ENCODE assay signal across 8 cellular contexts in the genomic region with DNA sequence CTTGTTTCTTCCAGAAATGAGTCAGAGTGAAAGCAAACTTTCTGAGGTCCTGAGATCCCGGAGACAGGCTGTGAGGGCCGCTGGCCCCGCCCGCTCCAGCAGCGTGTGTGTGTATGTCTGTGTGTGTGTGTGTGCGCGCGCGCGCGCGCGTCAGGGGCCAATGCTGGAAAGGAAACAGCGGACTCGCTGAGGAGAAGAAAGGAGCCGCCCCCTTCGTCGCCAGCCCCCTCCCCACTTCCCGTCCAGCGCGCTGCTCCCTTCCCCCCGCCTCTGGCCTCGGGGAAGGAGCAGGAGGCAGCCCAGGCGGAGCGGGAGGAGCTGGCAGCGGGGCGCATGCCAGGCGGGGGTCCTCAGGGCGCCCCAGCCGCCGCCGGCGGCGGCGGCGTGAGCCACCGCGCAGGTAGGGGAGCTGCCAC. TPM values are rescaled to one million over a fixed set of nuclear protein-coding genes. Genes with fewer than 3 reads are reported as not detected.
A peak's percentile ranks its signal among the peaks of the same experiment; 100 is the strongest.
DNase-seq lines count a peak whose midpoint lies in the region; ATAC-seq and TF ChIP-seq lines count a peak whose summit lies in the region.

A gene (plus strand): TSS at position 256 of the 416 bp plus-strand sequence. CDS start 78 bp downstream, at position 334.

- H3K4me1 Mint-ChIP-seq in endodermal cell = peaks cover 12% of the 10 kb centered on the region

- peak within 1 kb of the TSS; percentile 62 to 99 for H3K18ac ChIP-seq in mesenchymal stem cell (ENCODE audit: low read depth in 1 of 2, low read length in 2 of 2)

- H2AFZ ChIP-seq in ACC112 (ENCODE audit: low read length, unreplicated experiment) (peak within 1 kb of the TSS; percentile 99), mesenchymal stem cell (ENCODE audit: low read depth, low read length) (peak within 1 kb of the TSS; percentile 76)

- H3K27ac ChIP-seq in ACC112 (ENCODE audit: low read depth, low read length) (no peak within 1 kb of the TSS), endodermal cell (ENCODE audit: low read depth, low read length) (no peak within 1 kb of the TSS), mesenchymal stem cell (ENCODE audit: low read length, poor library complexity, severe bottlenecking) (peak within 1 kb of the TSS; percentile 51)

- H3K9me3 Mint-ChIP-seq in endodermal cell = no peaks in the 10 kb centered on the region

- H3K9ac ChIP-seq in endodermal cell (ENCODE audit: extremely low read depth, low read length, poor library complexity, severe bottlenecking) (peak within 1 kb of the TSS; percentile 64), mesenchymal stem cell (ENCODE audit: low read length) (peak within 1 kb of the TSS; percentile 78)

- H3K9me3 ChIP-seq in endodermal cell (ENCODE audit: control insufficient read depth, low read length) (no peaks in the 10 kb centered on the region), mesenchymal stem cell (ENCODE audit: control insufficient read depth, low read length) (no peaks in the 10 kb centered on the region)

- peak within 1 kb of the TSS; percentile 40 for H2BK5ac ChIP-seq in mesenchymal stem cell (ENCODE audit: low read depth, low read length, poor library complexity, severe bottlenecking)

- peaks cover 13% of the 10 kb centered on the region for H3K4me1 ChIP-seq in ACC112 (ENCODE audit: control insufficient read depth, insufficient read depth, low read length, unreplicated experiment)
- H3K4me1 ChIP-seq in endodermal cell (ENCODE audit: control insufficient read depth, insufficient read depth, low read length) = peaks cover 5% of the 10 kb centered on the region
- H3K4me1 ChIP-seq in mesenchymal stem cell (ENCODE audit: control insufficient read depth, insufficient read depth, low read depth, low read length) = peaks cover 7% of the 10 kb centered on the region

- H3K36me3 ChIP-seq in ACC112 (ENCODE audit: insufficient read depth, low read length) (no peaks in the 10 kb centered on the region), endodermal cell (ENCODE audit: control insufficient read depth, insufficient read depth, low read length) (no peaks in the 10 kb centered on the region), mesenchymal stem cell (ENCODE audit: control insufficient read depth in 1 of 2, insufficient read depth in 2 of 2, low read depth in 1 of 2, low read length in 2 of 2) (no peaks in the 10 kb centered on the region)

- H4K91ac ChIP-seq in mesenchymal stem cell (ENCODE audit: low read length) = peak within 1 kb of the TSS; percentile 71

- peaks cover 38% of the 10 kb centered on the region for H3K27me3 Mint-ChIP-seq in endodermal cell (ENCODE audit: insufficient read depth)

- no peak for TF ChIP-seq CTCF in endodermal cell (conservative IDR thresholded peaks at IDR 0.05)

- peak within 1 kb of the TSS; percentile 65 to 98 for H3K23ac ChIP-seq in mesenchymal stem cell (ENCODE audit: low read length in 2 of 2)

- H2BK12ac ChIP-seq in mesenchymal stem cell (ENCODE audit: low read length in 2 of 2) = peak within 1 kb of the TSS; percentile 51 to 97

- peak within 1 kb of the TSS; percentile 87 for H3K4me2 ChIP-seq in mesenchymal stem cell (ENCODE audit: low read length, poor library complexity, severe bottlenecking)

- H3K4me3 ChIP-seq in ACC112 (ENCODE audit: low read depth, low read length) (peak within 1 kb of the TSS; percentile 95), endodermal cell (ENCODE audit: low read length) (peak within 1 kb of the TSS; percentile 86), mesenchymal stem cell (ENCODE audit: insufficient read depth in 1 of 2, low read depth in 1 of 2, low read length in 2 of 2) (peak within 1 kb of the TSS; percentile 74 to 90)

- DNase-seq in NCI-H774 (lab: John Stamatoyannopoulos, UW) = peak; percentile 86
- DNase-seq in activated CD8-positive, alpha-beta memory T cell treated with anti-CD3 and anti-CD28 coated beads, Interleukin-2, amount 50 U/mL, for 4 hours = peak; percentile 54
- DNase-seq in endodermal cell = peak; percentile 96
- peak; percentile 96 for DNase-seq in mesenchymal stem cell
- DNase-seq in stimulated activated CD8-positive, alpha-beta memory T cell treated with anti-CD3 and anti-CD28 coated beads, Interleukin-12 subunit alpha, Interleukin-12 subunit beta, amount 100 ng/mL, for 1 hour (ENCODE audit: low read depth) = peak; percentile 34

- peak within 1 kb of the TSS; percentile 55 for H2BK120ac ChIP-seq in mesenchymal stem cell (ENCODE audit: low read depth, low read length)

- peak; percentile 57 for ATAC-seq in GM19035 (IDR thresholded peaks at IDR 0.05; ENCODE audit: unreplicated experiment)
- peak; percentile 59 for ATAC-seq in HG03520 (IDR thresholded peaks at IDR 0.05; ENCODE audit: unreplicated experiment)

- H3K36me3 Mint-ChIP-seq in endodermal cell (ENCODE audit: low read depth) = no peaks in the 10 kb centered on the region

- 0% methylated on average over 35 of the region's 38 CpGs; no CpG with 5 or more reads in 1 of the 2 experiments for WGBS in endodermal cell (ENCODE audit: insufficient coverage in 1 of 2, insufficient read length in 1 of 2), 2 experiments
- 0% methylated on average over 20 of the region's 38 CpGs for WGBS in mesenchymal stem cell

- peaks cover 2% of the 10 kb centered on the region for H3K79me1 ChIP-seq in mesenchymal stem cell (replicated peaks; ENCODE audit: low read length, poor library complexity, severe bottlenecking)

- H2BK15ac ChIP-seq in mesenchymal stem cell (ENCODE audit: low read depth, poor library complexity, severe bottlenecking) = peak within 1 kb of the TSS; percentile 95

- peak within 1 kb of the TSS; percentile 57 for H2AK5ac ChIP-seq in mesenchymal stem cell (ENCODE audit: low read length, severe bottlenecking)

- no peak within 1 kb of the TSS for H3K27ac Mint-ChIP-seq in endodermal cell

- H3K79me2 ChIP-seq in ACC112 (ENCODE audit: control insufficient read depth, insufficient read depth, low read length, unreplicated experiment) = no peaks in the 10 kb centered on the region

- H4K8ac ChIP-seq in mesenchymal stem cell (ENCODE audit: low read length) = peak within 1 kb of the TSS; percentile 94

- peak within 1 kb of the TSS; percentile 59 to 91 for H3K14ac ChIP-seq in mesenchymal stem cell (ENCODE audit: low read length in 2 of 2)

- H3K27me3 ChIP-seq in ACC112 (ENCODE audit: insufficient read depth, low read length) (peaks cover 19% of the 10 kb centered on the region), endodermal cell (ENCODE audit: control insufficient read depth, insufficient read depth, low read length, poor library complexity, severe bottlenecking) (peaks cover 20% of the 10 kb centered on the region), mesenchymal stem cell (ENCODE audit: control insufficient read depth in 1 of 2, insufficient read depth in 1 of 2, low read length in 2 of 2) (peaks cover 0 to 13% of the 10 kb centered on the region in 2 experiments)

- peak within 1 kb of the TSS; percentile 65 for H3K4me3 Mint-ChIP-seq in endodermal cell

- peak within 1 kb of the TSS; percentile 55 to 94 for H3K4ac ChIP-seq in mesenchymal stem cell (ENCODE audit: low read depth in 1 of 2, low read length in 2 of 2)

RNA-seq across cellular contexts. Expression of the gene that starts here (rescaled TPM):
- total RNA-seq in endodermal cell = 1 to 10 TPM; 8.0 to 9.4 TPM
- 2.3 TPM for polyA plus RNA-seq in endodermal cell (2013, experiment 1 of 2)
- 2.2 TPM for polyA plus RNA-seq in endodermal cell (2013, experiment 2 of 2)
- 5.1 TPM for polyA plus RNA-seq in mesenchymal stem cell (2013, experiment 1 of 2)
- polyA plus RNA-seq in mesenchymal stem cell (2013, experiment 2 of 2) = 4.9 TPM

Comparison
In these comparisons a context has a peak if more than half of its experiments do, and no peak if none do; other contexts are left out.
1. DNase-seq: peak in every context shown above with its lines; median percentile 96 in endodermal cell; 96 in mesenchymal stem cell; 86 in NCI-H774; 54 in activated CD8-positive, alpha-beta memory T cell treated with anti-CD3 and anti-CD28 coated beads, Interleukin-2, amount 50 U/mL, for 4 hours; 34 in stimulated activated CD8-positive, alpha-beta memory T cell treated with anti-CD3 and anti-CD28 coated beads, Interleukin-12 subunit alpha, Interleukin-12 subunit beta, amount 100 ng/mL, for 1 hour.